In the genomic region with DNA sequence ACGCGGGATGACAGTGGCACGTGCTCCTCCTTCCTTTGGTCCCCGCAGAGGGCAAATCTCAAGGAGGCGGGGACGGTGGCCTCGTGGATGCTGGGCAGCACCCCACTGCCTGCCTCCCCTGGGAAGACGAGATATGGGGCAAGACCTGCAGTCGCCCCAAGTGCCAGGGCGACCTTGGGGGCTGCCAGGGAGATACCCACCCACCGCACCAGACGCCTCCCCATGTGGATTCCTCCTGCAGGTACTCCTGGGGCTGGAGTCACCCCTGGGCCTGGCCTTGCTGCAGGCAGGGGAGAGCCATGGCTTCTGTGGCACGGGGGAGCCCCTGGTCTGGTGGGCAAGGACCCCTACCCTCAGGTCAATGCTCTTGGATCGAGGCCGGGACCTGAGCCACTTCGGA, we compare ENCODE assay signal across 23 cellular contexts. TPM values are rescaled to one million over a fixed set of nuclear protein-coding genes. Genes with fewer than 3 reads are reported as not detected.
DNase-seq lines count a peak whose midpoint lies in the region; ATAC-seq and TF ChIP-seq lines count a peak whose summit lies in the region.
"Had no signal": no experiment of that assay in that cellular context is flagged by ENCODE, and none has a peak within 500 bp of the region (broad histone marks: within the 10 kb centered on the region; RNA-seq: fewer than 3 reads in every experiment).

No MANE protein-coding gene starts in this region.

- H3K27ac ChIP-seq in RWPE1, result peak overlapping the region; percentile 17; the same call in 1 of the 2 replicates
- H3K27ac ChIP-seq: 22Rv1, A549, BLaER1 had no signal

- H3K36me3 Mint-ChIP-seq in stimulated activated effector memory CD8-positive, alpha-beta T cell treated with anti-CD3 and anti-CD28 coated beads, Interleukin-12 subunit alpha, Interleukin-12 subunit beta, amount 100 ng/mL, for 72 hours, result peaks cover 13% of the 10 kb centered on the region
- H3K36me3 Mint-ChIP-seq: CD4-positive, CD25-positive, alpha-beta regulatory T cell had no signal

- no peak for ATAC-seq in Right ventricle myocardium inferior
- ATAC-seq in left cardiac atrium, result no peak
- no peak for ATAC-seq in stimulated activated effector memory CD8-positive, alpha-beta T cell treated with anti-CD3 and anti-CD28 coated beads, Interleukin-12 subunit alpha, Interleukin-12 subunit beta, amount 100 ng/mL, for 72 hours
- ATAC-seq in GM18873 (IDR thresholded peaks at IDR 0.05; ENCODE audit: low FRiP score, unreplicated experiment), result no peak
- ATAC-seq: A549, GM12878 had no signal

- POLR2A ChIA-PET in RWPE1 (lab: Yijun Ruan, JAX; ENCODE audit: low non-redundant PET), result no interaction called here

- intact Hi-C loops in Right ventricle myocardium inferior (cut with DNase I) (no loop called here), left cardiac atrium (cut with DNase I) (no loop called here)

- no peak overlapping the region for H3K4me3 Mint-ChIP-seq in stimulated activated effector memory CD8-positive, alpha-beta T cell treated with anti-CD3 and anti-CD28 coated beads, Interleukin-12 subunit alpha, Interleukin-12 subunit beta, amount 100 ng/mL, for 72 hours
- H3K4me3 Mint-ChIP-seq: CD14-positive monocyte; CD4-positive, alpha-beta memory T cell; CD4-positive, CD25-positive, alpha-beta regulatory T cell; CD8-positive, alpha-beta memory T cell had no signal

- no peaks in the 10 kb centered on the region for H3K9me3 Mint-ChIP-seq in stimulated activated effector memory CD8-positive, alpha-beta T cell treated with anti-CD3 and anti-CD28 coated beads, Interleukin-12 subunit alpha, Interleukin-12 subunit beta, amount 100 ng/mL, for 72 hours
- H3K9me3 Mint-ChIP-seq: CD14-positive monocyte; CD4-positive, alpha-beta memory T cell; CD4-positive, CD25-positive, alpha-beta regulatory T cell; CD8-positive, alpha-beta memory T cell had no signal

- peaks cover 21% of the 10 kb centered on the region for H3K4me1 Mint-ChIP-seq in stimulated activated effector memory CD8-positive, alpha-beta T cell treated with anti-CD3 and anti-CD28 coated beads, Interleukin-12 subunit alpha, Interleukin-12 subunit beta, amount 100 ng/mL, for 72 hours
- H3K4me1 Mint-ChIP-seq: CD14-positive monocyte; CD4-positive, CD25-positive, alpha-beta regulatory T cell had no signal

- TF ChIP-seq CTCF in RWPE1 (conservative IDR thresholded peaks at IDR 0.05; ENCODE audit: low read depth), result no peak

- CTCF ChIA-PET in RWPE1 (lab: Yijun Ruan, JAX), result no interaction called here

- H3K27ac Mint-ChIP-seq in stimulated activated effector memory CD8-positive, alpha-beta T cell treated with anti-CD3 and anti-CD28 coated beads, Interleukin-12 subunit alpha, Interleukin-12 subunit beta, amount 100 ng/mL, for 72 hours, result no peak overlapping the region
- H3K27ac Mint-ChIP-seq: CD14-positive monocyte; CD4-positive, alpha-beta memory T cell; CD4-positive, CD25-positive, alpha-beta regulatory T cell; CD8-positive, alpha-beta memory T cell had no signal

- DNase-seq in Right ventricle myocardium inferior (ENCODE audit: missing footprints), result peak; percentile 39
- no peak for DNase-seq in left cardiac atrium
- no peak for DNase-seq in RWPE1 (ENCODE audit: low spot score)
- no peak for DNase-seq in stimulated activated effector memory CD8-positive, alpha-beta T cell treated with anti-CD3 and anti-CD28 coated beads, Interleukin-12 subunit alpha, Interleukin-12 subunit beta, amount 100 ng/mL, for 72 hours (ENCODE audit: low spot score in 2 of 2)
- DNase-seq: BE2C; C1 segment of cervical spinal cord; CD4-positive, alpha-beta memory T cell; CD4-positive, CD25-positive, alpha-beta regulatory T cell; CD8-positive, alpha-beta memory T cell; COR-L47; DMS 273 treated with DMSO at 0.1 percent for 48 hours; DMS153; DMS53; DMS79; DND-41; EL; GDM1 had no signal

RNA-seq across cellular contexts. Expression of a gene that starts 5.9 kb away (rescaled TPM):
- total RNA-seq in Right ventricle myocardium inferior (265 TPM), left cardiac atrium (100 to 1,000 TPM; 184 to 199 TPM)

RNA-seq across cellular contexts. Expression of a gene that starts 18.3 kb away (rescaled TPM):
- total RNA-seq in Right ventricle myocardium inferior (49.4 TPM), left cardiac atrium (10 to 100 TPM; 56.0 to 89.0 TPM)

RNA-seq across cellular contexts. Expression of a gene that starts 22.5 kb away (rescaled TPM):
- total RNA-seq in Right ventricle myocardium inferior, result 21.8 TPM
- total RNA-seq in left cardiac atrium, result 10 to 100 TPM; 38.3 to 44.3 TPM

RNA-seq across cellular contexts. Expression of a gene that starts 26.2 kb away (rescaled TPM):
- total RNA-seq in Right ventricle myocardium inferior, result 140 TPM
- 100 to 1,000 TPM; 112 to 134 TPM for total RNA-seq in left cardiac atrium

RNA-seq across cellular contexts. Expression of a gene that starts 31.6 kb away (rescaled TPM):
- total RNA-seq in Right ventricle myocardium inferior (119 TPM), left cardiac atrium (10 to 100 TPM; 63.5 to 69.2 TPM)
